8 cellular contexts compared by ENCODE assay signal in genomic region chr2:10331702-10332401, GRCh38. TPM values are rescaled to one million over a fixed set of nuclear protein-coding genes. Genes with fewer than 3 reads are reported as not detected.
DNase-seq lines count a peak whose midpoint lies in the region; ATAC-seq and TF ChIP-seq lines count a peak whose summit lies in the region.

No MANE protein-coding gene starts in this region.

- peaks cover 5% of the 10 kb centered on the region for H3K9me3 ChIP-seq in psoas muscle
- no peaks in the 10 kb centered on the region for H3K9me3 ChIP-seq in ovary

- WGBS in psoas muscle, 3 donors = 78 to 82% (median 80%) methylated on average over 11 of the region's 11 CpGs
- WGBS in ovary, 3 donors = 79 to 85% (median 83%) methylated on average over 11 of the region's 11 CpGs

- peaks cover 12% of the 10 kb centered on the region for H3K36me3 Mint-ChIP-seq in T-helper 1 cell treated with Interleukin-12 subunit alpha and Interleukin-12 subunit beta and Interleukin-4 antibody, amounts not matched to agents 30 μg/mL and 1 μg/mL, for 36 hours (ENCODE audit: low read depth)
- H3K36me3 Mint-ChIP-seq in central memory CD8-positive, alpha-beta T cell (ENCODE audit: insufficient read depth) = peaks cover 14% of the 10 kb centered on the region

- peak; percentile 59 for ATAC-seq in HG03460 (IDR thresholded peaks at IDR 0.05; ENCODE audit: unreplicated experiment)
- peak; percentile 62 for ATAC-seq in central memory CD8-positive, alpha-beta T cell (replicated peaks; ENCODE audit: extremely low read depth, poor library complexity, severe bottlenecking)
- peak in 3 of 4 donors; percentile 9 to 32 (median 29) for ATAC-seq in psoas muscle

- peak overlapping the region; percentile 70 for H3K27ac Mint-ChIP-seq in T-helper 1 cell treated with Interleukin-12 subunit alpha and Interleukin-12 subunit beta and Interleukin-4 antibody, amounts not matched to agents 30 μg/mL and 1 μg/mL, for 36 hours
- H3K27ac Mint-ChIP-seq in central memory CD8-positive, alpha-beta T cell (ENCODE audit: low read depth) = peak overlapping the region; percentile 99

- DNase-seq in DMS153 (lab: John Stamatoyannopoulos, UW) (peak; percentile 70), DMS153 treated with DMSO at 0.1 percent for 48 hours (lab: John Stamatoyannopoulos, UW; ENCODE audit: unreplicated experiment) (no peak), psoas muscle (peak in 1 of 2 donors; percentile 34), foreskin fibroblast (no peak), ovary (no peak)
- peak; percentile 34 to 39 for DNase-seq in central memory CD8-positive, alpha-beta T cell (ENCODE audit: low spot score in 2 of 2)

- H3K4me1 Mint-ChIP-seq in T-helper 1 cell treated with Interleukin-12 subunit alpha and Interleukin-12 subunit beta and Interleukin-4 antibody, amounts not matched to agents 30 μg/mL and 1 μg/mL, for 36 hours (ENCODE audit: low read depth) = peaks cover 50% of the 10 kb centered on the region
- H3K4me1 Mint-ChIP-seq in central memory CD8-positive, alpha-beta T cell = peaks cover 66% of the 10 kb centered on the region

- no peak for TF ChIP-seq EP300 in ovary (IDR thresholded peaks at IDR 0.05)

- peaks cover 10% of the 10 kb centered on the region for H3K9me3 Mint-ChIP-seq in T-helper 1 cell treated with Interleukin-12 subunit alpha and Interleukin-12 subunit beta and Interleukin-4 antibody, amounts not matched to agents 30 μg/mL and 1 μg/mL, for 36 hours
- H3K9me3 Mint-ChIP-seq in central memory CD8-positive, alpha-beta T cell = no peaks in the 10 kb centered on the region

- no peak for TF ChIP-seq CTCF in psoas muscle (IDR thresholded peaks at IDR 0.05)
- no peak for TF ChIP-seq CTCF in foreskin fibroblast (IDR thresholded peaks at IDR 0.05; ENCODE audit: low read depth, low read length)
- no peak for TF ChIP-seq CTCF in ovary (IDR thresholded peaks at IDR 0.05)

- H3K4me3 ChIP-seq in psoas muscle (peak overlapping the region; percentile 5), foreskin fibroblast (ENCODE audit: low read depth in 1 of 2, low read length in 2 of 2) (no peak overlapping the region), ovary (no peak overlapping the region)

- H3K27me3 ChIP-seq in psoas muscle (ENCODE audit: insufficient read depth in 3 of 3, low read length in 2 of 3) (no peaks in the 10 kb centered on the region), ovary (no peaks in the 10 kb centered on the region)

- no peaks in the 10 kb centered on the region for H3K27me3 Mint-ChIP-seq in T-helper 1 cell treated with Interleukin-12 subunit alpha and Interleukin-12 subunit beta and Interleukin-4 antibody, amounts not matched to agents 30 μg/mL and 1 μg/mL, for 36 hours (ENCODE audit: low read depth)
- H3K27me3 Mint-ChIP-seq in central memory CD8-positive, alpha-beta T cell = no peaks in the 10 kb centered on the region

- H3K4me3 Mint-ChIP-seq in T-helper 1 cell treated with Interleukin-12 subunit alpha and Interleukin-12 subunit beta and Interleukin-4 antibody, amounts not matched to agents 30 μg/mL and 1 μg/mL, for 36 hours = peak overlapping the region; percentile 80
- H3K4me3 Mint-ChIP-seq in central memory CD8-positive, alpha-beta T cell = peak overlapping the region; percentile 98

- intact Hi-C loops in psoas muscle (cut with DNase I) (no loop called here), ovary (cut with DNase I) (no loop called here)

- H3K27ac ChIP-seq in psoas muscle (no peak overlapping the region), ovary (no peak overlapping the region)

- no peaks in the 10 kb centered on the region for H3K36me3 ChIP-seq in psoas muscle (ENCODE audit: insufficient read depth in 1 of 2, low read depth in 1 of 2)
- H3K36me3 ChIP-seq in ovary = no peaks in the 10 kb centered on the region

- no peak for TF ChIP-seq POLR2A in ovary (IDR thresholded peaks at IDR 0.05)

- H3K4me1 ChIP-seq in psoas muscle (peaks cover 13% of the 10 kb centered on the region), ovary (ENCODE audit: insufficient read depth) (peaks cover 2% of the 10 kb centered on the region)

RNA-seq across cellular contexts. Expression of gene HPCAL1, which starts 29.1 kb away (rescaled TPM):
- total RNA-seq in psoas muscle (100 to 1,000 TPM in 1 of 4 donors, 10 to 100 TPM in 3; 16.1 to 101 (median 25.9) TPM), ovary (10 to 100 TPM; 13.4 to 69.5 (median 18.5) TPM)
- polyA plus RNA-seq in psoas muscle (100 to 1,000 TPM in 1 of 3 donors, 10 to 100 TPM in 2; 20.0 to 182 (median 42.9) TPM), ovary (10 to 100 TPM; 11.4 to 20.1 TPM)

Comparison
In these comparisons a context has a peak if more than half of its experiments do, and no peak if none do; other contexts are left out.
1. DNase-seq: peak in DMS153 (single experiment) and central memory CD8-positive, alpha-beta T cell (2 of 2); none in DMS153 treated with DMSO at 0.1 percent for 48 hours (single experiment), foreskin fibroblast (0 of 2) and ovary (0 of 5).
2. Peak in every context shown above with its lines, with median percentiles within 50 percentile points of each other: ATAC-seq.